In genomic region chr3:113663761-113664160, GRCh38 we compare ENCODE assay signal across 12 cellular contexts.
"Had no signal": no experiment of that assay in that cellular context is flagged by ENCODE, and none has a peak within 500 bp of the region (broad histone marks: within the 10 kb centered on the region; RNA-seq: fewer than 3 reads in every experiment).

No MANE protein-coding gene starts in this region.

- H3K27me3 ChIP-seq: adrenal gland, cardiac muscle cell, neural progenitor cell had no signal

- H3K4me3 ChIP-seq: adrenal gland, cardiac muscle cell, neural progenitor cell had no signal

- DNase-seq: activated CD4-positive, alpha-beta memory T cell treated with anti-CD3 and anti-CD28 coated beads for 36 hours; activated CD8-positive, alpha-beta memory T cell treated with anti-CD3 and anti-CD28 coated beads, Interleukin-2, amount 10 ng/mL, durations not matched to agents 7 days and 5 days; activated effector memory CD4-positive, alpha-beta T cell treated with Interleukin-2 at 50 U/mL for 16 hours; activated T-cell treated with anti-CD3 and anti-CD28 coated beads, Interleukin-2, amount 50 U/mL, for 1 hour; adrenal gland; kidney had no signal

- H3K36me3 ChIP-seq: neural progenitor cell had no signal

- FAIRE-seq: endometrium, kidney had no signal

- ATAC-seq: activated CD8-positive, alpha-beta memory T cell treated with anti-CD3 and anti-CD28 coated beads, Interleukin-2, amount 10 ng/mL, durations not matched to agents 7 days and 5 days; SK-N-SH treated with all-trans-retinoic acid at 6 μM for 48 hours had no signal

- H3K4me3 Mint-ChIP-seq: activated CD4-positive, alpha-beta memory T cell treated with anti-CD3 and anti-CD28 coated beads for 36 hours; activated CD8-positive, alpha-beta memory T cell treated with anti-CD3 and anti-CD28 coated beads, Interleukin-2, amount 10 ng/mL, durations not matched to agents 7 days and 5 days; activated naive CD4-positive, alpha-beta T cell treated with anti-CD3 and anti-CD28 coated beads, Interleukin-2, amount 50 U/mL, for 24 hours; neural progenitor cell; stimulated activated naive CD8-positive, alpha-beta T cell treated with anti-CD3 and anti-CD28 coated beads, Interleukin-15, Interleukin-2, amounts not matched to agents 100 ng/mL and 50 ng/mL, for 24 hours had no signal

- H3K9me3 ChIP-seq: adrenal gland had no signal

- H3K4me1 ChIP-seq: adrenal gland, neural progenitor cell had no signal

- H3K27ac Mint-ChIP-seq: activated CD4-positive, alpha-beta memory T cell treated with anti-CD3 and anti-CD28 coated beads for 36 hours; activated CD8-positive, alpha-beta memory T cell treated with anti-CD3 and anti-CD28 coated beads, Interleukin-2, amount 10 ng/mL, durations not matched to agents 7 days and 5 days; activated naive CD4-positive, alpha-beta T cell treated with anti-CD3 and anti-CD28 coated beads, Interleukin-2, amount 50 U/mL, for 24 hours; neural progenitor cell had no signal

- H3K9ac ChIP-seq: neural progenitor cell had no signal

- H3K27ac ChIP-seq: adrenal gland, cardiac muscle cell, neural progenitor cell had no signal

- H3K27me3 Mint-ChIP-seq: activated CD4-positive, alpha-beta memory T cell treated with anti-CD3 and anti-CD28 coated beads for 36 hours; activated CD8-positive, alpha-beta memory T cell treated with anti-CD3 and anti-CD28 coated beads, Interleukin-2, amount 10 ng/mL, durations not matched to agents 7 days and 5 days; activated naive CD4-positive, alpha-beta T cell treated with anti-CD3 and anti-CD28 coated beads, Interleukin-2, amount 50 U/mL, for 24 hours; stimulated activated naive CD8-positive, alpha-beta T cell treated with anti-CD3 and anti-CD28 coated beads, Interleukin-15, Interleukin-2, amounts not matched to agents 100 ng/mL and 50 ng/mL, for 24 hours had no signal

- H3K9me3 Mint-ChIP-seq: activated CD4-positive, alpha-beta memory T cell treated with anti-CD3 and anti-CD28 coated beads for 36 hours; neural progenitor cell; stimulated activated naive CD8-positive, alpha-beta T cell treated with anti-CD3 and anti-CD28 coated beads, Interleukin-15, Interleukin-2, amounts not matched to agents 100 ng/mL and 50 ng/mL, for 24 hours had no signal
